In the genomic region with DNA sequence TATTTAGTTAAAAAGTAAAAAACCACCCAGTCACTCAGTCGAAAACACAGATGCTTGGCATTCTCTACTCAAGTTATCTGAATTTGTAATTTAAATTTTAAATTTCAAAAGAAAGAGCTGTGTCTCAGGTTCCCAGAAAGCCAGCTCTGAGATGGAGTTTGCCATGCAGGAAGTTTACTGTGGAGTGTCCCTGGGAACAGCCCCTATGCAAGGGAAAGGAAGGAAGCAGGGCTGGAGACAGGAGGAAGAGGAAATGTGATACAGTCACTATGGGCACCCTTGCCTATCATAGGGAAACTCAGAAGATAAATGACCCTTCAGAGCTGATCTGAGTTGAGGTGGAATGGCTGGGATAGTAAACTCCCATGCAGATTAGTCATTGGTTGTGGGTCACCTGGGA, we compare ENCODE assay signal across 21 cellular contexts.
DNase-seq lines count a peak whose midpoint lies in the region; FAIRE-seq and TF ChIP-seq lines count a peak whose summit lies in the region.
"Had no signal": no experiment of that assay in that cellular context is flagged by ENCODE, and none has a peak within 500 bp of the region (broad histone marks: within the 10 kb centered on the region; RNA-seq: fewer than 3 reads in every experiment).

No MANE protein-coding gene starts in this region.

- no peaks in the 10 kb centered on the region for H3F3A ChIP-seq in neural progenitor cell (ENCODE audit: low read depth)

- no peak overlapping the region for H3K9ac ChIP-seq in HUES48 (ENCODE audit: low read depth, low read length)
- H3K9ac ChIP-seq in neural progenitor cell: no peak overlapping the region

- H3K36me3 Mint-ChIP-seq in neural progenitor cell: no peaks in the 10 kb centered on the region
- no peaks in the 10 kb centered on the region for H3K36me3 Mint-ChIP-seq in activated T-cell treated with anti-CD3 and anti-CD28 coated beads, Interleukin-2, amount 50 U/mL, for 24 hours (ENCODE audit: low read depth)
- H3K36me3 Mint-ChIP-seq: CD14-positive monocyte had no signal

- peak overlapping the region; percentile 40 for H3K27ac Mint-ChIP-seq in neural progenitor cell
- H3K27ac Mint-ChIP-seq in activated T-cell treated with anti-CD3 and anti-CD28 coated beads, Interleukin-2, amount 50 U/mL, for 24 hours: no peak overlapping the region
- H3K27ac Mint-ChIP-seq: CD14-positive monocyte had no signal

- no peak for FAIRE-seq in RCC 7860 (lab: Jason Lieb, UNC)
- FAIRE-seq: GM19239, K562 had no signal

- H3K27me3 ChIP-seq in HUES48 (ENCODE audit: control insufficient read depth, insufficient read depth, low read length) (no peaks in the 10 kb centered on the region), iPS DF 6.9 (ENCODE audit: control insufficient read depth, insufficient read depth, low read length) (no peaks in the 10 kb centered on the region), neural progenitor cell (no peaks in the 10 kb centered on the region), osteoblast (ENCODE audit: insufficient read depth, low read length) (no peaks in the 10 kb centered on the region)
- H3K27me3 ChIP-seq: SJCRH30 had no signal

- H3K4me3 ChIP-seq in HUES48 (ENCODE audit: low read depth, low read length) (no peak overlapping the region), iPS DF 6.9 (ENCODE audit: low read length) (no peak overlapping the region), neural progenitor cell (no peak overlapping the region), osteoblast (ENCODE audit: insufficient read depth, low read length) (no peak overlapping the region)
- H3K4me3 ChIP-seq: HAP-1, K562, SJCRH30 had no signal

- WGBS in iPS DF 6.9 (ENCODE audit: insufficient coverage, insufficient read length): no CpG with 5 or more reads among the region's 1 CpG

- no peaks in the 10 kb centered on the region for H4K20me1 ChIP-seq in neural progenitor cell (ENCODE audit: low read depth)
- H4K20me1 ChIP-seq in osteoblast (ENCODE audit: insufficient read depth, low read length): no peaks in the 10 kb centered on the region

- no peak overlapping the region for H3K4me3 Mint-ChIP-seq in neural progenitor cell
- no peak overlapping the region for H3K4me3 Mint-ChIP-seq in activated T-cell treated with anti-CD3 and anti-CD28 coated beads, Interleukin-2, amount 50 U/mL, for 24 hours
- H3K4me3 Mint-ChIP-seq: CD14-positive monocyte had no signal

- H3K79me2 ChIP-seq in neural progenitor cell (ENCODE audit: low read depth): no peaks in the 10 kb centered on the region
- no peaks in the 10 kb centered on the region for H3K79me2 ChIP-seq in osteoblast (ENCODE audit: insufficient read depth, low read length)

- H3K36me3 ChIP-seq in HUES48 (ENCODE audit: control insufficient read depth, insufficient read depth, low read length) (no peaks in the 10 kb centered on the region), iPS DF 6.9 (ENCODE audit: control insufficient read depth, insufficient read depth, low read length) (no peaks in the 10 kb centered on the region), neural progenitor cell (no peaks in the 10 kb centered on the region), osteoblast (ENCODE audit: insufficient read depth, low read length) (no peaks in the 10 kb centered on the region)
- H3K36me3 ChIP-seq: HAP-1, SJCRH30 had no signal

- H3K9me3 ChIP-seq in HUES48 (ENCODE audit: control insufficient read depth, insufficient read depth, low read length): no peaks in the 10 kb centered on the region
- H3K9me3 ChIP-seq in iPS DF 6.9 (ENCODE audit: control insufficient read depth, insufficient read depth, low read length): no peaks in the 10 kb centered on the region
- no peaks in the 10 kb centered on the region for H3K9me3 ChIP-seq in neural progenitor cell (ENCODE audit: low read depth)
- no peaks in the 10 kb centered on the region for H3K9me3 ChIP-seq in osteoblast (ENCODE audit: low read depth, low read length)
- H3K9me3 ChIP-seq: HAP-1, SJCRH30 had no signal

- DNase-seq in RCC 7860 (ENCODE audit: low spot score): peak; percentile 10
- DNase-seq in iPS DF 6.9 (ENCODE audit: low read depth, low spot score): peak; percentile 25
- no peak for DNase-seq in neural progenitor cell (ENCODE audit: low spot score)
- DNase-seq in NCI-H526 (lab: John Stamatoyannopoulos, UW): no peak
- no peak for DNase-seq in activated T-cell treated with anti-CD3 and anti-CD28 coated beads, Interleukin-2, amount 50 U/mL, for 24 hours
- no peak for DNase-seq in activated CD8-positive, alpha-beta memory T cell treated with anti-CD3 and anti-CD28 coated beads, Interleukin-2, amount 50 U/mL, for 4 hours
- DNase-seq in osteoblast (ENCODE audit: insufficient read length, low spot score, missing footprints): no peak
- DNase-seq: ACHN, AML-193, NCI-H1417 treated with DMSO at 0.1 percent for 48 hours, NCI-H1930, NCI-H2171, NCI-H446, NCI-H748 treated with DMSO at 0.1 percent for 48 hours, OCI-M1, SJCRH30 had no signal

- no peaks in the 10 kb centered on the region for H3K9me3 Mint-ChIP-seq in neural progenitor cell
- no peaks in the 10 kb centered on the region for H3K9me3 Mint-ChIP-seq in activated T-cell treated with anti-CD3 and anti-CD28 coated beads, Interleukin-2, amount 50 U/mL, for 24 hours

- peaks cover 13% of the 10 kb centered on the region for H3K4me1 Mint-ChIP-seq in neural progenitor cell
- H3K4me1 Mint-ChIP-seq in activated T-cell treated with anti-CD3 and anti-CD28 coated beads, Interleukin-2, amount 50 U/mL, for 24 hours (ENCODE audit: low read depth): no peaks in the 10 kb centered on the region
- H3K4me1 Mint-ChIP-seq: CD14-positive monocyte had no signal

- H3K27ac ChIP-seq in HUES48 (ENCODE audit: low read depth, low read length) (peak overlapping the region; percentile 1), iPS DF 6.9 (ENCODE audit: low read length) (peak overlapping the region; percentile 59), neural progenitor cell (no peak overlapping the region), osteoblast (ENCODE audit: low read depth, low read length) (no peak overlapping the region)
- H3K27ac ChIP-seq: SJCRH30 had no signal

- H3K4me2 ChIP-seq in neural progenitor cell (no peak overlapping the region), osteoblast (ENCODE audit: insufficient read depth, low read length) (no peak overlapping the region)

- H2AFZ ChIP-seq in neural progenitor cell (replicated peaks) (no peak overlapping the region), osteoblast (ENCODE audit: low read length) (no peak overlapping the region)

- no peak for TF ChIP-seq CTCF in neural progenitor cell (IDR thresholded peaks at IDR 0.05)
- no peak for TF ChIP-seq CTCF in osteoblast (IDR thresholded peaks at IDR 0.05; ENCODE audit: extremely low read depth, low read depth, low read length)

- H3K4me1 ChIP-seq in HUES48 (ENCODE audit: control insufficient read depth, insufficient read depth, low read length): peaks cover 44% of the 10 kb centered on the region
- peaks cover 3% of the 10 kb centered on the region; the same call in 1 of the 2 replicates for H3K4me1 ChIP-seq in iPS DF 6.9 (ENCODE audit: control insufficient read depth, insufficient read depth, low read length)
- H3K4me1 ChIP-seq in neural progenitor cell: no peaks in the 10 kb centered on the region
- peaks cover 16% of the 10 kb centered on the region for H3K4me1 ChIP-seq in osteoblast (ENCODE audit: insufficient read depth, low read length)
- H3K4me1 ChIP-seq: HAP-1 had no signal

- H3K27me3 Mint-ChIP-seq in neural progenitor cell (ENCODE audit: insufficient read depth, low read depth): peaks cover 3% of the 10 kb centered on the region
- H3K27me3 Mint-ChIP-seq in activated T-cell treated with anti-CD3 and anti-CD28 coated beads, Interleukin-2, amount 50 U/mL, for 24 hours: no peaks in the 10 kb centered on the region

Comparison
In these comparisons a context has a peak if more than half of its experiments do, and no peak if none do; other contexts are left out.
1. H3K27ac ChIP-seq: peak in HUES48 (single experiment) and iPS DF 6.9 (single experiment); none in neural progenitor cell (single experiment) and osteoblast (single experiment).
2. DNase-seq: peak in RCC 7860 (single experiment) and iPS DF 6.9 (single experiment); none in neural progenitor cell (single experiment), NCI-H526 (0 of 2), activated T-cell treated with anti-CD3 and anti-CD28 coated beads, Interleukin-2, amount 50 U/mL, for 24 hours (single experiment), activated CD8-positive, alpha-beta memory T cell treated with anti-CD3 and anti-CD28 coated beads, Interleukin-2, amount 50 U/mL, for 4 hours (single experiment) and osteoblast (single experiment).